14 cellular contexts compared by ENCODE assay signal in genomic region chr5:14171621-14172020, GRCh38. TPM values are rescaled to one million over a fixed set of nuclear protein-coding genes. Genes with fewer than 3 reads are reported as not detected.
DNase-seq lines count a peak whose midpoint lies in the region; ATAC-seq and TF ChIP-seq lines count a peak whose summit lies in the region.
"Had no signal": no experiment of that assay in that cellular context is flagged by ENCODE, and none has a peak within 500 bp of the region (broad histone marks: within the 10 kb centered on the region; RNA-seq: fewer than 3 reads in every experiment).

No MANE protein-coding gene starts in this region.

- H3K27ac Mint-ChIP-seq in CD14-positive monocyte = peak overlapping the region; percentile 46 to 87 (median 61)
- H3K27ac Mint-ChIP-seq: activated CD4-positive, alpha-beta T cell treated with anti-CD3 and anti-CD28 coated beads for 36 hours; CD4-positive, alpha-beta T cell had no signal

- H3K4me1 ChIP-seq in adipocyte (ENCODE audit: control insufficient read depth, insufficient read depth, low read length) (peaks cover 69% of the 10 kb centered on the region), mucosa of descending colon (ENCODE audit: low read depth) (peaks cover 14% of the 10 kb centered on the region)

- H3K9me3 Mint-ChIP-seq in CD14-positive monocyte = no peaks in the 10 kb centered on the region
- H3K9me3 Mint-ChIP-seq: CD4-positive, alpha-beta T cell had no signal

- H3K27me3 ChIP-seq in adipocyte (replicated peaks; ENCODE audit: control insufficient read depth, insufficient read depth, low read length) = no peaks in the 10 kb centered on the region
- H3K27me3 ChIP-seq: neutrophil had no signal

- no peak for DNase-seq in CD14-positive monocyte (ENCODE audit: low spot score)
- peak; percentile 80 for DNase-seq in adipocyte (ENCODE audit: low read depth)
- DNase-seq in mucosa of descending colon = no peak
- no peak for DNase-seq in iPS-NIHi11 (ENCODE audit: low spot score)
- DNase-seq in NCI-H510A (lab: John Stamatoyannopoulos, UW) = no peak
- DNase-seq: activated CD4-positive, alpha-beta T cell treated with anti-CD3 and anti-CD28 coated beads for 36 hours; activated naive CD4-positive, alpha-beta T cell; CD4-positive, alpha-beta T cell; NCI-H2107 had no signal

- no peaks in the 10 kb centered on the region for H3K27me3 Mint-ChIP-seq in CD14-positive monocyte (ENCODE audit: low read depth in 3 of 3)

- peak overlapping the region; percentile 40 for H3K9ac ChIP-seq in adipocyte (ENCODE audit: low read length)

- intact Hi-C loops in CD14-positive monocyte (cut with micrococcal nuclease) (no loop called here), mucosa of descending colon (cut with DNase I, micrococcal nuclease) (no loop called here)

- H3K36me3 Mint-ChIP-seq in CD14-positive monocyte = no peaks in the 10 kb centered on the region

- H3K4me3 ChIP-seq in adipocyte (ENCODE audit: low read length) = no peak overlapping the region
- no peak overlapping the region for H3K4me3 ChIP-seq in mucosa of descending colon

- no peaks in the 10 kb centered on the region for H3K9me3 ChIP-seq in adipocyte (ENCODE audit: control insufficient read depth, low read length)
- H3K9me3 ChIP-seq in mucosa of descending colon = no peaks in the 10 kb centered on the region
- H3K9me3 ChIP-seq: neutrophil had no signal

- H3K4me3 Mint-ChIP-seq in CD14-positive monocyte = peak overlapping the region; percentile 43 to 68
- H3K4me3 Mint-ChIP-seq: activated CD4-positive, alpha-beta T cell treated with anti-CD3 and anti-CD28 coated beads for 36 hours; CD4-positive, alpha-beta T cell had no signal

- TF ChIP-seq CTCF in CD14-positive monocyte (IDR thresholded peaks at IDR 0.05) = no peak
- TF ChIP-seq CTCF in mucosa of descending colon (IDR thresholded peaks at IDR 0.05) = no peak

- no peaks in the 10 kb centered on the region for H3K36me3 ChIP-seq in adipocyte (ENCODE audit: control insufficient read depth, insufficient read depth, low read length, severe bottlenecking)
- H3K36me3 ChIP-seq in mucosa of descending colon (ENCODE audit: low read depth) = no peaks in the 10 kb centered on the region
- H3K36me3 ChIP-seq: neutrophil had no signal

- H3K4me1 Mint-ChIP-seq in CD14-positive monocyte = peaks cover 82% of the 10 kb centered on the region

- ATAC-seq in HG03159 (IDR thresholded peaks at IDR 0.05; ENCODE audit: unreplicated experiment) = peak; percentile 12
- ATAC-seq in mucosa of descending colon = peak; percentile 41
- no peak for ATAC-seq in GM21515 (IDR thresholded peaks at IDR 0.05; ENCODE audit: unreplicated experiment)
- ATAC-seq in GM21526 (IDR thresholded peaks at IDR 0.05; ENCODE audit: low FRiP score, unreplicated experiment) = no peak
- ATAC-seq: activated CD4-positive, alpha-beta T cell treated with anti-CD3 and anti-CD28 coated beads for 36 hours; Right ventricle myocardium inferior had no signal

RNA-seq across cellular contexts. Expression of gene TRIO, which starts 28.5 kb away (rescaled TPM):
- polyA plus RNA-seq in CD14-positive monocyte = 1 to 10 TPM; 1.7 to 2.1 TPM
- total RNA-seq in mucosa of descending colon = 100 to 1,000 TPM; 164 to 231 (median 168) TPM

Comparison
In these comparisons a context has a peak if more than half of its experiments do, and no peak if none do; other contexts are left out.
1. ATAC-seq: peak in HG03159 (single experiment) and mucosa of descending colon (single experiment); none in GM21515 (single experiment) and GM21526 (single experiment).